Comparison of ENCODE assay signal across 1 cellular context in genomic region chr13:45200701-45201230, GRCh38.
TF ChIP-seq lines count a peak whose summit lies in the region.

TSS of gene KCTD4 (minus strand) at chr13:45201045. CDS start at chr13:45194567, 6,478 bp downstream.

TF ChIP-seq in GM23338, 12 proteins besides CTCF, POLR2A, EP300 and RAD21 (continued from another document):
- no peak for TF ChIP-seq ZNF462 (CRISPR knock-in tag; IDR thresholded peaks at IDR 0.05)
- no peak for TF ChIP-seq JUNB (IDR thresholded peaks at IDR 0.05; ENCODE audit: unreplicated experiment)
- TF ChIP-seq STAT1 (IDR thresholded peaks at IDR 0.05; ENCODE audit: unreplicated experiment), result no peak
